ENCODE assay signal across 18 cellular contexts in genomic region chr6:168417158-168417557, GRCh38. TPM values are rescaled to one million over a fixed set of nuclear protein-coding genes. Genes with fewer than 3 reads are reported as not detected.
A peak's percentile ranks its signal among the peaks of the same experiment; 100 is the strongest.
DNase-seq lines count a peak whose midpoint lies in the region; TF ChIP-seq lines count a peak whose summit lies in the region.
"Had no signal": no experiment of that assay in that cellular context is flagged by ENCODE, and none has a peak within 500 bp of the region (broad histone marks: within the 10 kb centered on the region; RNA-seq: fewer than 3 reads in every experiment).

No MANE protein-coding gene starts in this region.

- DNase-seq in NCI-H69 (lab: John Stamatoyannopoulos, UW) (peak; percentile 84), right atrium auricular region (ENCODE audit: low spot score) (peak; percentile 57), retina (peak; percentile 34), amygdala (lab: John Stamatoyannopoulos, UW) (no peak), GM03348 (ENCODE audit: low spot score) (no peak), kidney tubule cell (ENCODE audit: low spot score) (no peak)
- DNase-seq: activated CD4-positive, alpha-beta T cell treated with anti-CD3 and anti-CD28 coated beads, Interleukin-2, amount 10 ng/mL, durations not matched to agents 7 days and 5 days; activated T-cell treated with anti-CD3 and anti-CD28 coated beads, Interleukin-2, amount 50 U/mL, for 48 hours; C1 segment of cervical spinal cord; cerebellar nuclear complex; GDM1; T-helper 2 cell; tibial artery had no signal

- TF ChIP-seq RAD21 in Ishikawa (IDR thresholded peaks at IDR 0.05; ENCODE audit: low read depth) = peak; percentile 22; the same call in 1 of the 2 replicates

- H3K9me3 ChIP-seq in right atrium auricular region = no peaks in the 10 kb centered on the region
- H3K9me3 ChIP-seq: tibial artery had no signal

- TF ChIP-seq EP300 in Ishikawa (IDR thresholded peaks at IDR 0.05; ENCODE audit: borderline replicate concordance) = no peak

- no peak for TF ChIP-seq CTCF in right atrium auricular region (IDR thresholded peaks at IDR 0.05)

- no peak overlapping the region for H3K4me3 ChIP-seq in right atrium auricular region

- no peaks in the 10 kb centered on the region for H3K36me3 ChIP-seq in right atrium auricular region
- H3K36me3 ChIP-seq: tibial artery had no signal

- H3K4me1 ChIP-seq in right atrium auricular region = peaks cover 0 to 8% of the 10 kb centered on the region in 2 donors

- H3K27ac ChIP-seq in right atrium auricular region = no peak overlapping the region
- H3K27ac ChIP-seq: RWPE1, tibial artery had no signal

- no peaks in the 10 kb centered on the region for H3K27me3 ChIP-seq in right atrium auricular region
- H3K27me3 ChIP-seq: tibial artery had no signal

TF ChIP-seq in Ishikawa, 13 proteins besides CTCF, POLR2A, EP300 and RAD21:
- TF ChIP-seq ZBTB7A (IDR thresholded peaks at IDR 0.05; ENCODE audit: low read depth) (no peak), CREB1 (IDR thresholded peaks at IDR 0.05; ENCODE audit: low read depth) (no peak), TAF1 (IDR thresholded peaks at IDR 0.05; ENCODE audit: low read depth) (no peak), YY1 (IDR thresholded peaks at IDR 0.05; ENCODE audit: low read depth) (no peak), EGR1 (IDR thresholded peaks at IDR 0.05) (no peak), CEBPB (IDR thresholded peaks at IDR 0.05) (no peak), TEAD4 (IDR thresholded peaks at IDR 0.05) (no peak), TCF12 (IDR thresholded peaks at IDR 0.05; ENCODE audit: low read depth) (no peak), NFIC (IDR thresholded peaks at IDR 0.05) (no peak)
- TF ChIP-seq, protein P1, sequence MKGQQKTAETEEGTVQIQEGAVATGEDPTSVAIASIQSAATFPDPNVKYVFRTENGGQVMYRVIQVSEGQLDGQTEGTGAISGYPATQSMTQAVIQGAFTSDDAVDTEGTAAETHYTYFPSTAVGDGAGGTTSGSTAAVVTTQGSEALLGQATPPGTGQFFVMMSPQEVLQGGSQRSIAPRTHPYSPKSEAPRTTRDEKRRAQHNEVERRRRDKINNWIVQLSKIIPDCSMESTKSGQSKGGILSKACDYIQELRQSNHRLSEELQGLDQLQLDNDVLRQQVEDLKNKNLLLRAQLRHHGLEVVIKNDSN (IDR thresholded peaks at IDR 0.05) = no peak
- TF ChIP-seq, protein P2, sequence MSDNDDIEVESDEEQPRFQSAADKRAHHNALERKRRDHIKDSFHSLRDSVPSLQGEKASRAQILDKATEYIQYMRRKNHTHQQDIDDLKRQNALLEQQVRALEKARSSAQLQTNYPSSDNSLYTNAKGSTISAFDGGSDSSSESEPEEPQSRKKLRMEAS (IDR thresholded peaks at IDR 0.05) = no peak

RNA-seq across cellular contexts. Expression of gene SMOC2, which starts 23.8 kb away (rescaled TPM):
- 10 to 100 TPM; 10.8 to 31.7 TPM for total RNA-seq in right atrium auricular region
- total RNA-seq: activated CD4-positive, alpha-beta T cell treated with anti-CD3 and anti-CD28 coated beads, Interleukin-2, amount 10 ng/mL, durations not matched to agents 7 days and 5 days; HT1080; kidney epithelial cell; MCF 10A had no signal

Comparison
In these comparisons a context has a peak if more than half of its experiments do, and no peak if none do; other contexts are left out.
1. DNase-seq: peak in NCI-H69 (single experiment), right atrium auricular region (single experiment) and retina (single experiment); none in amygdala (0 of 56), GM03348 (single experiment) and kidney tubule cell (single experiment).